Comparison of ENCODE assay signal across 2 cellular contexts in the genomic region with DNA sequence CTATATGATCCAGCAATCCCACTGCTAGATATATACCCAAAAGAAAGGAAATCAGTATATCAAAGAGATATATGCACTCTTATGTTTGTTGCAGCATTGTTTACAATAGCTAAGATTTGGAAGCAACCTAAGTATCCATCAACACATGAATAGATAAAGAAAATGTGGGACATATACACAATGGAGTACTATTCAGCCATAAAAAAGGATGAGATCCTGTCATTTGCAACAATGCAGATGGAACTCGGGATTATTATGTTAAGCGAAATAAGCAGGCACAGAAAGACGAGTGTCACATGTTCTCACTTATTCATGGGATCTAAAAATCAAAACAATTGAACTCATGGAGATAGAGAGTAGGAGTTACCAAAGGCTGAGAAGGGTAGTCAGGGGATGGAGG. TPM values are rescaled to one million over a fixed set of nuclear protein-coding genes. Genes with fewer than 3 reads are reported as not detected.
"Had no signal": no experiment of that assay in that cellular context is flagged by ENCODE, and none has a peak within 500 bp of the region (broad histone marks: within the 10 kb centered on the region; RNA-seq: fewer than 3 reads in every experiment).

No MANE protein-coding gene starts in this region.

RNA-seq across cellular contexts. Expression of gene SLC44A5, which starts 17.5 kb away (rescaled TPM):
- total RNA-seq: myocyte had no signal
- polyA plus RNA-seq: mammary epithelial cell had no signal
